ENCODE assay signal across 9 cellular contexts in genomic region chr5:138536665-138537315, GRCh38. TPM values are rescaled to one million over a fixed set of nuclear protein-coding genes. Genes with fewer than 3 reads are reported as not detected.
A peak's percentile ranks its signal among the peaks of the same experiment; 100 is the strongest.
DNase-seq lines count a peak whose midpoint lies in the region; ATAC-seq and TF ChIP-seq lines count a peak whose summit lies in the region.
"Had no signal": no experiment of that assay in that cellular context is flagged by ENCODE, and none has a peak within 500 bp of the region (broad histone marks: within the 10 kb centered on the region; RNA-seq: fewer than 3 reads in every experiment).

No MANE protein-coding gene starts in this region.

- peaks cover 90% of the 10 kb centered on the region for H3K36me3 Mint-ChIP-seq in activated T-cell treated with anti-CD3 and anti-CD28 coated beads, Interleukin-2, amount 50 U/mL, for 24 hours (ENCODE audit: low read depth)

- DNase-seq in activated T-cell treated with anti-CD3 and anti-CD28 coated beads, Interleukin-2, amount 50 U/mL, for 24 hours: no peak
- no peak for DNase-seq in activated T-cell treated with anti-CD3 and anti-CD28 coated beads for 4 hours
- DNase-seq in cardiac muscle cell (ENCODE audit: low read depth in 1 of 2, low spot score in 1 of 2): peak; percentile 20 to 34
- no peak for DNase-seq in suprapubic skin (ENCODE audit: low spot score in 2 of 2)
- DNase-seq in SJCRH30: no peak
- DNase-seq in uterus: no peak
- DNase-seq: RPMI8226 had no signal

- ATAC-seq in GM21825 (IDR thresholded peaks at IDR 0.05; ENCODE audit: unreplicated experiment): no peak

- TF ChIP-seq CTCF in VCaP (conservative IDR thresholded peaks at IDR 0.05): peak; percentile 61
- TF ChIP-seq CTCF in cardiac muscle cell (IDR thresholded peaks at IDR 0.05; ENCODE audit: low read depth, low read length): peak; percentile 43
- TF ChIP-seq CTCF in suprapubic skin (IDR thresholded peaks at IDR 0.05): peak in 1 of 2 donors; percentile 32
- TF ChIP-seq CTCF in uterus (IDR thresholded peaks at IDR 0.05): no peak

- H3K27ac ChIP-seq in VCaP (no peak overlapping the region), cardiac muscle cell (peak overlapping the region; percentile 80), suprapubic skin (peak overlapping the region; percentile 49), SJCRH30 (no peak overlapping the region), uterus (no peak overlapping the region)

- intact Hi-C loops in uterus (cut with DNase I; ENCODE audit: low total_unique reads): no loop called here

- no peaks in the 10 kb centered on the region for H3K27me3 Mint-ChIP-seq in activated T-cell treated with anti-CD3 and anti-CD28 coated beads, Interleukin-2, amount 50 U/mL, for 24 hours

- H3K4me1 ChIP-seq in cardiac muscle cell (ENCODE audit: low read depth): peaks cover 43% of the 10 kb centered on the region
- peaks cover 84% of the 10 kb centered on the region for H3K4me1 ChIP-seq in suprapubic skin
- H3K4me1 ChIP-seq in SJCRH30: 0 out of 2 replicates have a peak, but pooled peaks cover 6% of the 10 kb centered on the region
- peaks cover 0 to 3% of the 10 kb centered on the region in 2 donors for H3K4me1 ChIP-seq in uterus

- no peak overlapping the region for H3K4me3 Mint-ChIP-seq in activated T-cell treated with anti-CD3 and anti-CD28 coated beads, Interleukin-2, amount 50 U/mL, for 24 hours

- peaks cover 77% of the 10 kb centered on the region for H3K4me1 Mint-ChIP-seq in activated T-cell treated with anti-CD3 and anti-CD28 coated beads, Interleukin-2, amount 50 U/mL, for 24 hours (ENCODE audit: low read depth)

- H3K27ac Mint-ChIP-seq in activated T-cell treated with anti-CD3 and anti-CD28 coated beads, Interleukin-2, amount 50 U/mL, for 24 hours: peak overlapping the region; percentile 67

- H3K27me3 ChIP-seq in cardiac muscle cell: no peaks in the 10 kb centered on the region
- H3K27me3 ChIP-seq in suprapubic skin: no peaks in the 10 kb centered on the region
- H3K27me3 ChIP-seq in SJCRH30: no peaks in the 10 kb centered on the region
- no peaks in the 10 kb centered on the region for H3K27me3 ChIP-seq in uterus

- no peak for TF ChIP-seq EP300 in suprapubic skin (IDR thresholded peaks at IDR 0.05)

- H3K4me3 ChIP-seq in cardiac muscle cell: no peak overlapping the region
- no peak overlapping the region for H3K4me3 ChIP-seq in suprapubic skin
- no peak overlapping the region for H3K4me3 ChIP-seq in SJCRH30
- no peak overlapping the region for H3K4me3 ChIP-seq in uterus

- 53% methylated on average over 4 of the region's 4 CpGs for WGBS in suprapubic skin

- no peaks in the 10 kb centered on the region for H3K9me3 Mint-ChIP-seq in activated T-cell treated with anti-CD3 and anti-CD28 coated beads, Interleukin-2, amount 50 U/mL, for 24 hours

- H3K9me3 ChIP-seq in cardiac muscle cell (ENCODE audit: low read depth) (no peaks in the 10 kb centered on the region), suprapubic skin (no peaks in the 10 kb centered on the region), SJCRH30 (replicated peaks) (no peaks in the 10 kb centered on the region), uterus (no peaks in the 10 kb centered on the region)

- no peaks in the 10 kb centered on the region for H3K36me3 ChIP-seq in cardiac muscle cell
- H3K36me3 ChIP-seq in suprapubic skin: no peaks in the 10 kb centered on the region
- peaks cover 77% of the 10 kb centered on the region for H3K36me3 ChIP-seq in SJCRH30
- H3K36me3 ChIP-seq in uterus: no peaks in the 10 kb centered on the region

- TF ChIP-seq POLR2A in suprapubic skin (IDR thresholded peaks at IDR 0.05) (no peak), uterus (IDR thresholded peaks at IDR 0.05) (no peak)

RNA-seq across cellular contexts. Expression of gene ETF1, which starts 6.2 kb away (rescaled TPM):
- total RNA-seq in cardiac muscle cell (50.6 and 53.4 TPM in 2 replicates), suprapubic skin (10 to 100 TPM; 71.2 to 99.9 (median 87.7) TPM), uterus (100 to 1,000 TPM in 2 of 4 donors, 10 to 100 TPM in 2; 40.9 to 129 (median 87.8) TPM)
- 31.2 and 37.2 TPM in 2 replicates for polyA plus RNA-seq in cardiac muscle cell
- total RNA-seq in SJCRH30 (2014; rRNA removed; shearing (Covaris generic)): 128 and 140 TPM in 2 replicates

RNA-seq across cellular contexts. Expression of gene HSPA9, which starts 38.4 kb away (rescaled TPM):
- total RNA-seq in cardiac muscle cell (292 and 298 TPM in 2 replicates), suprapubic skin (100 to 1,000 TPM; 204 to 252 (median 247) TPM), uterus (100 to 1,000 TPM; 128 to 254 (median 154) TPM)
- 209 and 213 TPM in 2 replicates for polyA plus RNA-seq in cardiac muscle cell
- 368 and 385 TPM in 2 replicates for total RNA-seq in SJCRH30 (2014; rRNA removed; shearing (Covaris generic))

Comparison
In these comparisons a context has a peak if more than half of its experiments do, and no peak if none do; other contexts are left out.
1. DNase-seq: peak in cardiac muscle cell (2 of 2); none in activated T-cell treated with anti-CD3 and anti-CD28 coated beads, Interleukin-2, amount 50 U/mL, for 24 hours (single experiment), activated T-cell treated with anti-CD3 and anti-CD28 coated beads for 4 hours (single experiment), suprapubic skin (0 of 2), SJCRH30 (0 of 2) and uterus (0 of 2).
2. H3K27ac ChIP-seq: peak in cardiac muscle cell (single experiment) and suprapubic skin (single experiment); none in VCaP (single experiment), SJCRH30 (single experiment) and uterus (0 of 2).
3. CTCF ChIP-seq: peak in VCaP (single experiment) and cardiac muscle cell (single experiment); none in uterus (0 of 4).